In genomic region chr7:143285806-143286521, GRCh38 we compare ENCODE assay signal across 20 cellular contexts. TPM values are rescaled to one million over a fixed set of nuclear protein-coding genes. Genes with fewer than 3 reads are reported as not detected.
DNase-seq lines count a peak whose midpoint lies in the region; ATAC-seq and TF ChIP-seq lines count a peak whose summit lies in the region.
"Had no signal": no experiment of that assay in that cellular context is flagged by ENCODE, and none has a peak within 500 bp of the region (broad histone marks: within the 10 kb centered on the region; RNA-seq: fewer than 3 reads in every experiment).

No MANE protein-coding gene starts in this region.

- H3K4me1 Mint-ChIP-seq in GM23338, result peaks cover 43% of the 10 kb centered on the region
- H3K4me1 Mint-ChIP-seq in brain, result peaks cover 77% of the 10 kb centered on the region

- H3K9me3 Mint-ChIP-seq in GM23338 (peaks cover 18% of the 10 kb centered on the region), brain (peaks cover 0 to 7% (median 4%) of the 10 kb centered on the region in 5 experiments)
- H3K9me3 Mint-ChIP-seq: activated T-cell treated with anti-CD3 and anti-CD28 coated beads, Interleukin-2, amount 50 U/mL, for 4 hours had no signal

- H3K79me2 ChIP-seq in GM23338 (replicated peaks; ENCODE audit: insufficient read depth) (peaks cover 24% of the 10 kb centered on the region), osteoblast (ENCODE audit: insufficient read depth, low read length) (peaks cover 27% of the 10 kb centered on the region)

- H3K9me3 ChIP-seq in HAP-1 (peaks cover 6% of the 10 kb centered on the region; the same call in 1 of the 2 replicates), osteoblast (ENCODE audit: low read depth, low read length) (no peaks in the 10 kb centered on the region)
- H3K9me3 ChIP-seq: ovary had no signal

- H4K20me1 ChIP-seq in GM23338 (replicated peaks; ENCODE audit: insufficient read depth) (peaks cover 9% of the 10 kb centered on the region; the same call in 1 of the 2 replicates), osteoblast (ENCODE audit: insufficient read depth, low read length) (peaks cover 6% of the 10 kb centered on the region)

- peak overlapping the region; percentile 52; the same call in 1 of the 2 replicates for H3K4me3 ChIP-seq in GM23338
- peak overlapping the region; percentile 2 for H3K4me3 ChIP-seq in kidney epithelial cell (ENCODE audit: low read depth, low read length)
- no peak overlapping the region for H3K4me3 ChIP-seq in HAP-1
- H3K4me3 ChIP-seq in osteoblast (ENCODE audit: insufficient read depth, low read length), result no peak overlapping the region
- H3K4me3 ChIP-seq: ovary had no signal

- ATAC-seq in GM23338, result no peak
- ATAC-seq: activated T-cell treated with anti-CD3 and anti-CD28 coated beads, Interleukin-2, amount 50 U/mL, for 4 hours had no signal

- H3K4me3 Mint-ChIP-seq in GM23338 (no peak overlapping the region; the same call in 2 of the 3 replicates), brain (peak overlapping the region in 3 of 5 experiments; percentile 24 to 95 (median 49))
- H3K4me3 Mint-ChIP-seq: HFFc6 had no signal

- H3K4me1 ChIP-seq in GM23338 (ENCODE audit: insufficient read depth), result peaks cover 42% of the 10 kb centered on the region
- H3K4me1 ChIP-seq in HAP-1, result peaks cover 30% of the 10 kb centered on the region
- peaks cover 14% of the 10 kb centered on the region for H3K4me1 ChIP-seq in osteoblast (ENCODE audit: insufficient read depth, low read length)

- peaks cover 33% of the 10 kb centered on the region for H3K36me3 Mint-ChIP-seq in GM23338 (ENCODE audit: low read depth)
- peaks cover 6% of the 10 kb centered on the region for H3K36me3 Mint-ChIP-seq in brain

- DNase-seq in GM23338 (ENCODE audit: low spot score) (no peak), kidney epithelial cell (ENCODE audit: low read depth) (no peak), putamen (ENCODE audit: low spot score) (peak; percentile 89), HAP-1 (ENCODE audit: low spot score in 2 of 2) (no peak), osteoblast (ENCODE audit: insufficient read length, low spot score, missing footprints) (no peak), glomerular visceral epithelial cell (ENCODE audit: extremely low spot score) (no peak), SW480 (ENCODE audit: low spot score) (no peak)
- DNase-seq: activated CD4-positive, alpha-beta T cell treated with anti-CD3 and anti-CD28 coated beads, Interleukin-2, amount 10 ng/mL, durations not matched to agents 24 days and 14 days; activated T-cell treated with anti-CD3 and anti-CD28 coated beads, Interleukin-2, amount 50 U/mL, for 4 hours; AML-193; DND-41; HFFc6; NCI-H2029 treated with DMSO at 0.1 percent for 48 hours; ovary; RPMI8226 had no signal

- H3K9me2 ChIP-seq in GM23338 (ENCODE audit: insufficient read depth), result peaks cover 6% of the 10 kb centered on the region; the same call in 1 of the 2 replicates

- H3K27me3 Mint-ChIP-seq in GM23338 (ENCODE audit: insufficient read depth, low read depth, poor library complexity), result peaks cover 45% of the 10 kb centered on the region
- H3K27me3 Mint-ChIP-seq in brain, result peaks cover 9% of the 10 kb centered on the region
- H3K27me3 Mint-ChIP-seq: activated CD4-positive, alpha-beta T cell treated with anti-CD3 and anti-CD28 coated beads, Interleukin-2, amount 10 ng/mL, durations not matched to agents 24 days and 14 days had no signal

- H3F3A ChIP-seq in GM23338 (replicated peaks; ENCODE audit: low read depth), result peaks cover 13% of the 10 kb centered on the region; the same call in 1 of the 2 replicates

- H2AFZ ChIP-seq in GM23338 (no peak overlapping the region), osteoblast (ENCODE audit: low read length) (no peak overlapping the region)

- in situ Hi-C loops in HAP-1 (cut with MboI; ENCODE audit: low sequenced_read_pairs), result no loop called here

- H3K4me2 ChIP-seq in GM23338 (peak overlapping the region; percentile 90), osteoblast (ENCODE audit: insufficient read depth, low read length) (no peak overlapping the region)

- no peak for TF ChIP-seq CTCF in GM23338 (conservative IDR thresholded peaks at IDR 0.05; ENCODE audit: low read depth in 2 of 2)
- TF ChIP-seq CTCF in brain (conservative IDR thresholded peaks at IDR 0.05), result no peak
- TF ChIP-seq CTCF in kidney epithelial cell (IDR thresholded peaks at IDR 0.05; ENCODE audit: insufficient read depth, low read length, poor library complexity, severe bottlenecking), result no peak
- TF ChIP-seq CTCF in osteoblast (IDR thresholded peaks at IDR 0.05; ENCODE audit: extremely low read depth, low read depth, low read length), result no peak

- H3K36me3 ChIP-seq in GM23338 (ENCODE audit: insufficient read depth) (peaks cover 4% of the 10 kb centered on the region; the same call in 1 of the 2 replicates), kidney epithelial cell (ENCODE audit: control insufficient read depth, insufficient read depth, low read length) (no peaks in the 10 kb centered on the region), HAP-1 (replicated peaks) (no peaks in the 10 kb centered on the region; the same call in none of the 2 replicates), osteoblast (ENCODE audit: insufficient read depth, low read length) (no peaks in the 10 kb centered on the region)
- H3K36me3 ChIP-seq: ovary had no signal

- no peak overlapping the region for H3K27ac Mint-ChIP-seq in GM23338
- H3K27ac Mint-ChIP-seq in brain, result peak overlapping the region in 4 of 5 experiments; percentile 2 to 79 (median 58)
- H3K27ac Mint-ChIP-seq: HFFc6 had no signal

- H3K27me3 ChIP-seq in GM23338 (ENCODE audit: insufficient read depth) (peaks cover 24% of the 10 kb centered on the region), kidney epithelial cell (ENCODE audit: control insufficient read depth, insufficient read depth, low read length) (no peaks in the 10 kb centered on the region), HAP-1 (ENCODE audit: low read depth) (no peaks in the 10 kb centered on the region), osteoblast (ENCODE audit: insufficient read depth, low read length) (no peaks in the 10 kb centered on the region)
- H3K27me3 ChIP-seq: ovary had no signal

- H3K27ac ChIP-seq in GM23338 (ENCODE audit: low read depth), result no peak overlapping the region
- H3K27ac ChIP-seq in osteoblast (ENCODE audit: low read depth, low read length), result no peak overlapping the region
- H3K27ac ChIP-seq: HL-60, ovary had no signal

TF ChIP-seq in GM23338, 12 proteins besides CTCF, POLR2A, EP300 and RAD21:
- no peak for TF ChIP-seq EZH2phosphoT487 (IDR thresholded peaks at IDR 0.05; ENCODE audit: unreplicated experiment)

RNA-seq across cellular contexts. Expression of gene TMEM139, which starts 1.2 kb away (rescaled TPM):
- total RNA-seq in GM23338 (2014; rRNA removed; shearing (Covaris generic)), result 2.3 and 3.6 TPM in 2 replicates
- 1.7 and 3.3 TPM in 2 replicates for polyA plus RNA-seq in GM23338 (2016; fragmentation: Nextera tagmentation; extraction: Ambion mirVana)
- 2.3 TPM for polyA plus RNA-seq in brain (ENCODE audit: insufficient read depth, low read depth, low replicate concordance)
- total RNA-seq in kidney epithelial cell, result 11.9 and 20.5 TPM in 2 replicates
- total RNA-seq in osteoblast, result not detected in 2 replicates
- total RNA-seq: lung microvascular endothelial cell had no signal

RNA-seq across cellular contexts. Expression of gene CASP2, which starts 2.2 kb away (rescaled TPM):
- 15.7 and 21.8 TPM in 2 replicates for total RNA-seq in GM23338 (2014; rRNA removed; shearing (Covaris generic))
- polyA plus RNA-seq in GM23338 (2016; fragmentation: Nextera tagmentation; extraction: Ambion mirVana) (13.7 and 17.7 TPM in 2 replicates), brain (ENCODE audit: insufficient read depth, low read depth, low replicate concordance) (37.1 TPM)
- total RNA-seq in kidney epithelial cell (24.6 and 26.9 TPM in 2 replicates), osteoblast (7.6 and 10.9 TPM in 2 replicates)

RNA-seq across cellular contexts. Expression of gene GSTK1, which starts 22.7 kb away (rescaled TPM):
- 26.4 and 27.3 TPM in 2 replicates for total RNA-seq in GM23338 (2014; rRNA removed; shearing (Covaris generic))
- polyA plus RNA-seq in GM23338 (2016; fragmentation: Nextera tagmentation; extraction: Ambion mirVana), result 26.3 and 27.5 TPM in 2 replicates
- polyA plus RNA-seq in brain (ENCODE audit: insufficient read depth, low read depth, low replicate concordance), result 82.8 TPM
- total RNA-seq in kidney epithelial cell, result 139 and 152 TPM in 2 replicates
- total RNA-seq in osteoblast, result 91.3 and 99.9 TPM in 2 replicates

RNA-seq across cellular contexts. Expression of gene CLCN1, which starts 29.9 kb away (rescaled TPM):
- 0.23 and 0.38 TPM in 2 replicates for total RNA-seq in GM23338 (2014; rRNA removed; shearing (Covaris generic))
- polyA plus RNA-seq in GM23338 (2016; fragmentation: Nextera tagmentation; extraction: Ambion mirVana) (0.43 and 0.48 TPM in 2 replicates), brain (ENCODE audit: insufficient read depth, low read depth, low replicate concordance) (not detected)
- total RNA-seq in kidney epithelial cell (not detected in 2 replicates), osteoblast (under 0.01 TPM in 2 replicates)
- total RNA-seq: activated CD4-positive, alpha-beta T cell treated with anti-CD3 and anti-CD28 coated beads, Interleukin-2, amount 10 ng/mL, durations not matched to agents 24 days and 14 days; activated T-cell treated with anti-CD3 and anti-CD28 coated beads, Interleukin-2, amount 50 U/mL, for 4 hours; cerebellum; HFFc6; lung microvascular endothelial cell; T-helper 2 cell treated with Interferon-gamma antibody and Interleukin-4, amounts not matched to agents 100 ng/mL and 5 ng/mL, for 36 hours had no signal
- polyA plus RNA-seq: ovary had no signal

Comparison
In these comparisons a context has a peak if more than half of its experiments do, and no peak if none do; other contexts are left out.
1. H3K4me3 ChIP-seq: peak in GM23338 (single experiment) and kidney epithelial cell (single experiment); none in HAP-1 (single experiment) and osteoblast (single experiment).